Comparison of ENCODE assay signal across 1 cellular context in genomic region chr3:159881208-159881607, GRCh38.
TF ChIP-seq lines count a peak whose summit lies in the region.

No MANE protein-coding gene starts in this region.

TF ChIP-seq in IMR-90, 13 proteins besides CTCF, POLR2A, EP300 and RAD21 (continued from another document):
- TF ChIP-seq CEBPB (IDR thresholded peaks at IDR 0.05; ENCODE audit: low read depth, low read length) (no peak), MAZ (IDR thresholded peaks at IDR 0.05; ENCODE audit: borderline replicate concordance, low read depth, low read length) (no peak), RFX5 (IDR thresholded peaks at IDR 0.05; ENCODE audit: low read depth, low read length) (no peak), USF2 (IDR thresholded peaks at IDR 0.05; ENCODE audit: low read depth, low read length) (no peak), CHD1 (IDR thresholded peaks at IDR 0.05; ENCODE audit: low read depth, low read length) (no peak)
